16 cellular contexts compared by ENCODE assay signal in genomic region chr10:75497997-75498797, GRCh38.
DNase-seq lines count a peak whose midpoint lies in the region; ATAC-seq and TF ChIP-seq lines count a peak whose summit lies in the region.
"Had no signal": no experiment of that assay in that cellular context is flagged by ENCODE, and none has a peak within 500 bp of the region (broad histone marks: within the 10 kb centered on the region; RNA-seq: fewer than 3 reads in every experiment).

No MANE protein-coding gene starts in this region.

- H3K4me3 ChIP-seq in AG04449 (ENCODE audit: low read depth, low read length) (no peak overlapping the region), HEK293 (ENCODE audit: low read depth, low read length) (no peak overlapping the region), cardiac fibroblast (replicated peaks in 1 of 2; ENCODE audit: low read depth in 2 of 2, low read length in 2 of 2) (no peak overlapping the region)
- H3K4me3 ChIP-seq: upper lobe of right lung had no signal

- ATAC-seq in stimulated activated naive CD8-positive, alpha-beta T cell treated with anti-CD3 and anti-CD28 coated beads, Interleukin-15, Interleukin-2, amounts not matched to agents 100 U/mL and 50 U/mL, for 24 hours, result no peak
- ATAC-seq: activated T-cell treated with anti-CD3 and anti-CD28 coated beads, Interleukin-2, amount 50 U/mL, for 72 hours; upper lobe of right lung had no signal

- DNase-seq in AG04449 (ENCODE audit: low read depth, low spot score), result peak; percentile 5
- peak; percentile 60 to 62 for DNase-seq in cardiac fibroblast (ENCODE audit: low read depth in 2 of 2)
- DNase-seq in myocyte (ENCODE audit: low read depth), result peak; percentile 9
- DNase-seq in NCI-H2171 (lab: John Stamatoyannopoulos, UW), result no peak
- DNase-seq in stimulated activated naive CD8-positive, alpha-beta T cell treated with anti-CD3 and anti-CD28 coated beads, Interleukin-15, Interleukin-2, amounts not matched to agents 100 U/mL and 50 U/mL, for 24 hours, result no peak
- no peak for DNase-seq in SKM-1 (lab: John Stamatoyannopoulos, UW; ENCODE audit: unreplicated experiment)
- no peak for DNase-seq in stimulated activated CD4-positive, alpha-beta T cell treated with anti-CD3 and anti-CD28 coated beads, Interleukin-2, amount 100 ng/mL, for 48 hours
- DNase-seq: activated CD4-positive, alpha-beta T cell treated with anti-CD3 and anti-CD28 coated beads, Interleukin-2, amount 10 ng/mL, durations not matched to agents 24 days and 14 days; activated T-cell treated with anti-CD3 and anti-CD28 coated beads, Interleukin-2, amount 50 U/mL, for 72 hours; BE2C; DMS53; NCI-H2107; occipital lobe; upper lobe of right lung had no signal

- H3K27ac ChIP-seq in HEK293 (ENCODE audit: extremely low read depth, low read depth, low read length), result no peak overlapping the region
- H3K27ac ChIP-seq: KMS-11, upper lobe of right lung had no signal

- no peaks in the 10 kb centered on the region for H3K9me3 ChIP-seq in HEK293 (ENCODE audit: control insufficient read depth, insufficient read depth, low read depth, low read length)
- H3K9me3 ChIP-seq: BE2C, upper lobe of right lung had no signal

- no peaks in the 10 kb centered on the region for H3K36me3 ChIP-seq in HEK293 (ENCODE audit: control insufficient read depth in 2 of 2, insufficient read depth in 1 of 2, low read length in 2 of 2)
- H3K36me3 ChIP-seq: BE2C, upper lobe of right lung had no signal

- CTCF ChIA-PET in AG04449 (lab: Yijun Ruan, JAX) (no interaction called here), HEK293 (lab: Yijun Ruan, JAX) (interaction anchor here (0.7 kb wide), 1 partner anchor 9 kb away, joined by 3 read pairs; no protein-coding TSS in a partner anchor)

- TF ChIP-seq CTCF in AG04449 (IDR thresholded peaks at IDR 0.05; ENCODE audit: insufficient read depth, low read length, missing control alignments) (no peak), HEK293 (tag by site-specific recombination; IDR thresholded peaks at IDR 0.05) (no peak), cardiac fibroblast (IDR thresholded peaks at IDR 0.05; ENCODE audit: low read depth, low read length) (no peak)

- H3K4me1 ChIP-seq in HEK293 (ENCODE audit: control insufficient read depth, insufficient read depth, low read length), result no peaks in the 10 kb centered on the region
- H3K4me1 ChIP-seq: upper lobe of right lung had no signal

- POLR2A ChIA-PET in AG04449 (lab: Yijun Ruan, JAX) (no interaction called here), HEK293 (lab: Yijun Ruan, JAX) (no interaction called here)

TF ChIP-seq in HEK293, 187 proteins besides CTCF, POLR2A, EP300 and RAD21 (continues in another document):
- TF ChIP-seq EGR2 (tag by site-specific recombination; IDR thresholded peaks at IDR 0.05; ENCODE audit: low read depth) (no peak), OSR2 (tag by site-specific recombination; IDR thresholded peaks at IDR 0.05) (0 out of 2 replicates have a peak, but pooled peaks have one; percentile 31), PRDM10 (tag by site-specific recombination; IDR thresholded peaks at IDR 0.05) (no peak), ZNF600 (tag by site-specific recombination; IDR thresholded peaks at IDR 0.05) (no peak), ZNF645 (tag by site-specific recombination; IDR thresholded peaks at IDR 0.05) (no peak), ZNF423 (tag by site-specific recombination; IDR thresholded peaks at IDR 0.05) (no peak; the same call in 1 of the 2 replicates), KLF8 (tag by site-specific recombination; IDR thresholded peaks at IDR 0.05) (no peak), ZNF660 (tag by site-specific recombination; IDR thresholded peaks at IDR 0.05) (no peak), MEIS1 (CRISPR knock-in tag; IDR thresholded peaks at IDR 0.05; ENCODE audit: borderline replicate concordance) (no peak), ZBTB48 (tag by site-specific recombination; IDR thresholded peaks at IDR 0.05) (peak; percentile 95), ZNF239 (tag by site-specific recombination; IDR thresholded peaks at IDR 0.05) (no peak), HIC1 (tag by site-specific recombination; IDR thresholded peaks at IDR 0.05) (no peak; the same call in 1 of the 2 replicates), ZNF777 (tag by site-specific recombination; IDR thresholded peaks at IDR 0.05; ENCODE audit: borderline replicate concordance) (no peak), KLF1 (tag by site-specific recombination; IDR thresholded peaks at IDR 0.05) (no peak), ZBTB17 (tag by site-specific recombination; IDR thresholded peaks at IDR 0.05) (no peak), REPIN1 (tag by site-specific recombination; IDR thresholded peaks at IDR 0.05; ENCODE audit: low read depth) (no peak), ZNF555 (tag by site-specific recombination; conservative IDR thresholded peaks at IDR 0.05) (no peak), PRDM4 (tag by site-specific recombination; IDR thresholded peaks at IDR 0.05) (no peak; the same call in 1 of the 2 replicates), ZNF701 (tag by site-specific recombination; IDR thresholded peaks at IDR 0.05) (0 out of 2 replicates have a peak, but pooled peaks have one; percentile 9), ZNF510 (tag by site-specific recombination; IDR thresholded peaks at IDR 0.05; ENCODE audit: insufficient replicate concordance) (no peak), YY2 (tag by site-specific recombination; IDR thresholded peaks at IDR 0.05) (no peak)

Comparison
In these comparisons a context has a peak if more than half of its experiments do, and no peak if none do; other contexts are left out.
1. DNase-seq: peak in AG04449 (single experiment), cardiac fibroblast (2 of 2) and myocyte (single experiment); none in NCI-H2171 (single experiment), stimulated activated naive CD8-positive, alpha-beta T cell treated with anti-CD3 and anti-CD28 coated beads, Interleukin-15, Interleukin-2, amounts not matched to agents 100 U/mL and 50 U/mL, for 24 hours (single experiment), SKM-1 (single experiment) and stimulated activated CD4-positive, alpha-beta T cell treated with anti-CD3 and anti-CD28 coated beads, Interleukin-2, amount 100 ng/mL, for 48 hours (0 of 2).